In genomic region chr7:2162004-2162902, GRCh38 we compare ENCODE assay signal across 8 cellular contexts.
DNase-seq lines count a peak whose midpoint lies in the region; ATAC-seq, FAIRE-seq and TF ChIP-seq lines count a peak whose summit lies in the region.
"Not testable (repeated sequence)": the region's sequence is repeated elsewhere in the genome, so short reads cannot be mapped to it uniquely, and the experiment has no call there.

No MANE protein-coding gene starts in this region.

- peak overlapping the region in 2 of 11 experiments; percentile 23 to 33; a peak in 2 of 22 replicates for H3K27ac ChIP-seq in BLaER1 treated with 17β-estradiol and CSF1 and Interleukin-3, amounts not matched to agents 10 nM and 100 nM
- not testable (repeated sequence) for H3K27ac ChIP-seq in H9 (ENCODE audit: insufficient read length, low read depth, low read length); astrocyte (ENCODE audit: low read depth, low read length); endodermal cell (ENCODE audit: low read depth, low read length)
- peak overlapping the region; percentile 12 for H3K27ac ChIP-seq in RWPE2 (ENCODE audit: poor library complexity, severe bottlenecking)
- H3K27ac ChIP-seq in hepatocyte = peak overlapping the region; percentile 32

- H3K4me3 Mint-ChIP-seq in H9; nephron progenitor cell; progenitor cell of endocrine pancreas (ENCODE audit: low read depth): not testable (repeated sequence)
- peak overlapping the region; percentile 66 for H3K4me3 Mint-ChIP-seq in astrocyte (ENCODE audit: unreplicated experiment)
- H3K4me3 Mint-ChIP-seq in endodermal cell = peak overlapping the region; percentile 16

- not testable (repeated sequence) for TF ChIP-seq CTCF in H9 (conservative IDR thresholded peaks at IDR 0.05); RWPE2 (IDR thresholded peaks at IDR 0.05; ENCODE audit: poor library complexity, severe bottlenecking); astrocyte (IDR thresholded peaks at IDR 0.05; ENCODE audit: insufficient read depth, low read depth, low read length); endodermal cell (conservative IDR thresholded peaks at IDR 0.05); hepatocyte (IDR thresholded peaks at IDR 0.05; ENCODE audit: poor library complexity); nephron progenitor cell (IDR thresholded peaks at IDR 0.05); progenitor cell of endocrine pancreas (IDR thresholded peaks at IDR 0.05; ENCODE audit: unreplicated experiment)

- not testable (repeated sequence) for H3K9me2 ChIP-seq in hepatocyte (replicated peaks; ENCODE audit: insufficient read depth)

- not testable (repeated sequence) for H3K23ac ChIP-seq in H9 (ENCODE audit: insufficient read length, low read depth, low read length)

- H4K8ac ChIP-seq in H9 (replicated peaks; ENCODE audit: insufficient read length, low read depth, low read length) = not testable (repeated sequence)

- H3K36me3 Mint-ChIP-seq in H9 (ENCODE audit: insufficient read depth in 1 of 3, low read depth in 3 of 3) (peaks cover 6 to 20% (median 6%) of the 10 kb centered on the region in 3 experiments; a peak in 6 of 7 replicates), endodermal cell (ENCODE audit: low read depth) (peaks cover 12% of the 10 kb centered on the region), nephron progenitor cell (ENCODE audit: low read depth) (peaks cover 26% of the 10 kb centered on the region)
- H3K36me3 Mint-ChIP-seq in astrocyte (ENCODE audit: low read depth, unreplicated experiment); progenitor cell of endocrine pancreas (ENCODE audit: insufficient read depth): not testable (repeated sequence)

- not testable (repeated sequence) for H3K4ac ChIP-seq in H9 (ENCODE audit: low read depth, low read length)

- not testable (repeated sequence) for H3K27me3 Mint-ChIP-seq in H9 (ENCODE audit: low read depth); astrocyte (ENCODE audit: low read depth, unreplicated experiment); endodermal cell (ENCODE audit: insufficient read depth); nephron progenitor cell (ENCODE audit: low read depth, poor library complexity); progenitor cell of endocrine pancreas

- H3K4me3 ChIP-seq in BLaER1 treated with 17β-estradiol and CSF1 and Interleukin-3, amounts not matched to agents 10 nM and 100 nM; RWPE2 (ENCODE audit: severe bottlenecking); astrocyte (ENCODE audit: insufficient read depth, low read depth, low read length); endodermal cell (ENCODE audit: low read length); hepatocyte: not testable (repeated sequence)

- H3K27ac Mint-ChIP-seq in H9 = peak overlapping the region in 2 of 3 experiments; percentile 82 to 88; a peak in 4 of 7 replicates
- H3K27ac Mint-ChIP-seq in astrocyte (ENCODE audit: unreplicated experiment) = peak overlapping the region; percentile 75
- peak overlapping the region; percentile 85 for H3K27ac Mint-ChIP-seq in endodermal cell
- peak overlapping the region; percentile 85 for H3K27ac Mint-ChIP-seq in nephron progenitor cell
- peak overlapping the region; percentile 78 for H3K27ac Mint-ChIP-seq in progenitor cell of endocrine pancreas

- not testable (repeated sequence) for H2BK5ac ChIP-seq in H9 (ENCODE audit: insufficient read length, low read length)

- not testable (repeated sequence) for H3K79me2 ChIP-seq in H9 (ENCODE audit: insufficient read depth, low read length); astrocyte (ENCODE audit: insufficient read depth, low read length); hepatocyte

- not testable (repeated sequence) for H3K9me3 Mint-ChIP-seq in H9; astrocyte (ENCODE audit: unreplicated experiment); nephron progenitor cell; progenitor cell of endocrine pancreas (ENCODE audit: low read depth)
- peaks cover 12% of the 10 kb centered on the region for H3K9me3 Mint-ChIP-seq in endodermal cell

- H3K27me3 ChIP-seq in BLaER1 treated with 17β-estradiol and CSF1 and Interleukin-3, amounts not matched to agents 10 nM and 100 nM; H9 (ENCODE audit: insufficient read depth, low read length); RWPE2 (ENCODE audit: insufficient read depth, poor library complexity, severe bottlenecking); astrocyte (ENCODE audit: insufficient read depth, low read length); endodermal cell (ENCODE audit: control insufficient read depth, insufficient read depth, low read length, poor library complexity, severe bottlenecking); hepatocyte: not testable (repeated sequence)

- not testable (repeated sequence) for H3K36me3 ChIP-seq in BLaER1 treated with 17β-estradiol and CSF1 and Interleukin-3, amounts not matched to agents 10 nM and 100 nM; RWPE2 (ENCODE audit: low read depth); astrocyte (ENCODE audit: insufficient read depth, low read length); endodermal cell (ENCODE audit: control insufficient read depth, insufficient read depth, low read length); hepatocyte (replicated peaks; ENCODE audit: insufficient read depth, low read depth)

- not testable (repeated sequence) for H2BK120ac ChIP-seq in H9 (ENCODE audit: low read depth, low read length, poor library complexity, severe bottlenecking)

- H3K56ac ChIP-seq in H9 (ENCODE audit: insufficient read length, low read depth, low read length) = not testable (repeated sequence)

- H2AK5ac ChIP-seq in H9 (ENCODE audit: insufficient read length, low read length) = not testable (repeated sequence)

- not testable (repeated sequence) for H3T11ph ChIP-seq in H9 (ENCODE audit: low read length)

- peaks cover 51 to 95% (median 86%) of the 10 kb centered on the region in 10 experiments for H3K4me1 ChIP-seq in BLaER1 treated with 17β-estradiol and CSF1 and Interleukin-3, amounts not matched to agents 10 nM and 100 nM
- H3K4me1 ChIP-seq in H9 (ENCODE audit: insufficient read depth, low read length); RWPE2 (ENCODE audit: insufficient read depth, poor library complexity, severe bottlenecking); endodermal cell (ENCODE audit: control insufficient read depth, insufficient read depth, low read length): not testable (repeated sequence)
- peaks cover 14% of the 10 kb centered on the region for H3K4me1 ChIP-seq in astrocyte (ENCODE audit: insufficient read depth, low read length)
- peaks cover 32% of the 10 kb centered on the region for H3K4me1 ChIP-seq in hepatocyte (ENCODE audit: insufficient read depth)

- H3K23me2 ChIP-seq in H9 (ENCODE audit: insufficient read length, low read depth, low read length, poor library complexity, severe bottlenecking) = not testable (repeated sequence)

- not testable (repeated sequence) for H3K79me1 ChIP-seq in H9 (ENCODE audit: insufficient read depth, low read depth, low read length, poor library complexity, severe bottlenecking)

- H3K9me3 ChIP-seq in BLaER1 treated with 17β-estradiol and CSF1 and Interleukin-3, amounts not matched to agents 10 nM and 100 nM (replicated peaks in 1 of 11); H9 (ENCODE audit: control insufficient read depth, low read depth, low read length); RWPE2 (ENCODE audit: severe bottlenecking); astrocyte (ENCODE audit: insufficient read depth, low read depth, low read length); endodermal cell (ENCODE audit: control insufficient read depth, low read length); hepatocyte (ENCODE audit: low read depth): not testable (repeated sequence)

- H3K4me2 ChIP-seq in BLaER1 treated with 17β-estradiol and CSF1 and Interleukin-3, amounts not matched to agents 10 nM and 100 nM = peak overlapping the region in 7 of 11 experiments; percentile 63 to 89 (median 80); a peak in 14 of 22 replicates
- not testable (repeated sequence) for H3K4me2 ChIP-seq in H9 (ENCODE audit: insufficient read depth, insufficient read length, low read length); astrocyte (ENCODE audit: low read length); hepatocyte

- ATAC-seq in RWPE2 (ENCODE audit: low read depth) = not testable (repeated sequence)

- H3K4me1 Mint-ChIP-seq in H9 (peaks cover 41 to 56% of the 10 kb centered on the region in 2 experiments), endodermal cell (peaks cover 42% of the 10 kb centered on the region), nephron progenitor cell (peaks cover 44% of the 10 kb centered on the region), progenitor cell of endocrine pancreas (ENCODE audit: low read depth) (peaks cover 33% of the 10 kb centered on the region)
- not testable (repeated sequence) for H3K4me1 Mint-ChIP-seq in astrocyte (ENCODE audit: low read depth, unreplicated experiment)

- not testable (repeated sequence) for H3K14ac ChIP-seq in H9 (ENCODE audit: insufficient read depth, low read length)

- H3K9ac ChIP-seq in BLaER1 treated with 17β-estradiol and CSF1 and Interleukin-3, amounts not matched to agents 10 nM and 100 nM; H9 (ENCODE audit: extremely low read depth, insufficient read length, low read length); astrocyte (ENCODE audit: low read length); endodermal cell (ENCODE audit: extremely low read depth, low read length, poor library complexity, severe bottlenecking): not testable (repeated sequence)

- H4K91ac ChIP-seq in H9 (ENCODE audit: insufficient read length, low read depth, low read length) = not testable (repeated sequence)

- H3K18ac ChIP-seq in H9 (ENCODE audit: insufficient read length, low read depth, low read length) = not testable (repeated sequence)

- no CpG with 5 or more reads among the region's 17 CpGs for WGBS in H9 (ENCODE audit: extremely low coverage, insufficient read length, low lambda C conversion rate)
- 85 to 100% methylated on average over 1 to 9 of the region's 17 CpGs for WGBS in endodermal cell (ENCODE audit: insufficient coverage in 1 of 2, insufficient read length in 1 of 2), 2 experiments
- 54% methylated on average over 10 of the region's 17 CpGs for WGBS in hepatocyte (ENCODE audit: low lambda C conversion rate, missing lambda C conversion rate)

- not testable (repeated sequence) for DNase-seq in H9; RWPE2 (ENCODE audit: low spot score); astrocyte (ENCODE audit: low read depth); endodermal cell; hepatocyte (ENCODE audit: low spot score); nephron progenitor cell; progenitor cell of endocrine pancreas (ENCODE audit: low spot score, unreplicated experiment)

- H2BK12ac ChIP-seq in H9 (ENCODE audit: insufficient read length, low read depth, low read length) = not testable (repeated sequence)

- H2BK20ac ChIP-seq in H9 (ENCODE audit: low read depth, low read length, poor library complexity, severe bottlenecking) = not testable (repeated sequence)

- not testable (repeated sequence) for H2AFZ ChIP-seq in H9 (ENCODE audit: low read length); astrocyte (ENCODE audit: low read depth, low read length); hepatocyte

- not testable (repeated sequence) for H2BK15ac ChIP-seq in H9 (ENCODE audit: low read depth, low read length)

- H4K5ac ChIP-seq in H9 (ENCODE audit: insufficient read length, low read depth, low read length) = not testable (repeated sequence)

- not testable (repeated sequence) for FAIRE-seq in astrocyte (lab: Jason Lieb, UNC)

- H4K20me1 ChIP-seq in BLaER1 treated with 17β-estradiol and CSF1 and Interleukin-3, amounts not matched to agents 10 nM and 100 nM = peaks cover 0 to 67% (median 56%) of the 10 kb centered on the region in 11 experiments; a peak in 19 of 22 replicates
- not testable (repeated sequence) for H4K20me1 ChIP-seq in H9 (ENCODE audit: control insufficient read depth, insufficient read depth, insufficient read length); hepatocyte (ENCODE audit: insufficient read depth, poor library complexity, severe bottlenecking)
- H4K20me1 ChIP-seq in astrocyte (ENCODE audit: insufficient read depth, low read length) = peaks cover 64% of the 10 kb centered on the region
